27 cellular contexts compared by ENCODE assay signal in the genomic region with DNA sequence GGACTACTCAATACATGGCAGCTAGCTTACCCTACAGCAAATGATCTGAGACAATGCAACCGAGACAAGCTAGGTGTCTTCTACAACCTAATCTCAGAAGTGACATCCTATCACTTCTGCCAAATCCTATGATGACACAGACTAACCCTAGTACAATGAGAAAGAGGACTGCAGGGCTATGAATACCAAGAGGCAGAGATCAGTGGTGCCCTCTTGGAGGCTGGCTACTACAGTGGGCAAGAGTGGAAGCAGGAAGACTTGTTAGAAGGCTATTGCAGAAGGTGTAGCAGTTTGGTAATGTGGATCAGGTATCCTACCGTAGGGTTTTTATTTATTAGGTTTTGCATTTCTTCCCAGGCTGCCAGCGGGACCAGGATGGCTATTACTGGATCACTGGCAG. TPM values are rescaled to one million over a fixed set of nuclear protein-coding genes. Genes with fewer than 3 reads are reported as not detected.
"Had no signal": no experiment of that assay in that cellular context is flagged by ENCODE, and none has a peak within 500 bp of the region (broad histone marks: within the 10 kb centered on the region; RNA-seq: fewer than 3 reads in every experiment).

No MANE protein-coding gene starts in this region.

- H3K27ac Mint-ChIP-seq: activated CD4-positive, alpha-beta T cell treated with anti-CD3 and anti-CD28 coated beads, Interleukin-2, amount 10 ng/mL, durations not matched to agents 7 days and 5 days; activated naive CD8-positive, alpha-beta T cell; dendritic cell treated with granulocyte-macrophage colony-stimulating factor and Interleukin-4, amounts not matched to agents 40 ng/mL and 50 ng/mL, for 4 days; natural killer cell treated with Interleukin-12 subunit alpha and Interleukin-12 subunit beta and Interleukin-15 and Interleukin-18, amount 100 ng/mL, for 72 hours; stimulated activated memory B cell treated with anti-CD40 and anti-IgM and Interleukin-4, amounts not matched to agents 10 μg/mL and 1 μg/mL and 100 μg/mL, for 72 hours had no signal

- H3K27ac ChIP-seq: esophagus muscularis mucosa, foreskin keratinocyte, lower lobe of right lung, neutrophil, thyroid gland, upper lobe of left lung, WERI-Rb-1 had no signal

- H3K4me3 ChIP-seq: esophagus muscularis mucosa, lower lobe of right lung, thyroid gland, upper lobe of left lung had no signal

- H3K4me1 Mint-ChIP-seq: stimulated activated memory B cell treated with anti-CD40 and anti-IgM and Interleukin-4, amounts not matched to agents 10 μg/mL and 1 μg/mL and 100 μg/mL, for 72 hours had no signal

- H3K4me3 Mint-ChIP-seq: activated CD4-positive, alpha-beta memory T cell treated with anti-CD3 and anti-CD28 coated beads, Interleukin-2, amount 10 ng/mL, durations not matched to agents 7 days and 5 days; activated CD4-positive, alpha-beta T cell treated with anti-CD3 and anti-CD28 coated beads, Interleukin-2, amount 10 ng/mL, durations not matched to agents 7 days and 5 days; activated naive CD8-positive, alpha-beta T cell; central memory CD8-positive, alpha-beta T cell; dendritic cell treated with granulocyte-macrophage colony-stimulating factor and Interleukin-4, amounts not matched to agents 40 ng/mL and 50 ng/mL, for 4 days; natural killer cell treated with Interleukin-12 subunit alpha and Interleukin-12 subunit beta and Interleukin-15 and Interleukin-18, amount 100 ng/mL, for 72 hours; stimulated activated memory B cell treated with anti-CD40 and anti-IgM and Interleukin-4, amounts not matched to agents 10 μg/mL and 1 μg/mL and 100 μg/mL, for 72 hours; stimulated activated naive CD8-positive, alpha-beta T cell treated with anti-CD3 and anti-CD28 coated beads, Interleukin-15, amount 100 ng/mL, for 72 hours; T-cell had no signal

- ATAC-seq: activated CD4-positive, CD25-positive, alpha-beta regulatory T cell treated with anti-CD3 and anti-CD28 coated beads, Interleukin-2, amount 50 U/mL, for 24 hours; foreskin keratinocyte; left lobe of liver; lower lobe of right lung; natural killer cell treated with Interleukin-12 subunit alpha and Interleukin-12 subunit beta and Interleukin-15 and Interleukin-18, amount 100 ng/mL, for 72 hours; sciatic nerve; T-cell had no signal

- H3K27me3 ChIP-seq: esophagus muscularis mucosa, foreskin keratinocyte, neutrophil, thyroid gland, upper lobe of left lung had no signal

- H3K27me3 Mint-ChIP-seq: activated CD4-positive, alpha-beta memory T cell treated with anti-CD3 and anti-CD28 coated beads, Interleukin-2, amount 10 ng/mL, durations not matched to agents 7 days and 5 days; activated CD4-positive, alpha-beta T cell treated with anti-CD3 and anti-CD28 coated beads, Interleukin-2, amount 10 ng/mL, durations not matched to agents 7 days and 5 days; activated naive CD8-positive, alpha-beta T cell; central memory CD8-positive, alpha-beta T cell; dendritic cell treated with granulocyte-macrophage colony-stimulating factor and Interleukin-4, amounts not matched to agents 40 ng/mL and 50 ng/mL, for 4 days; natural killer cell treated with Interleukin-12 subunit alpha and Interleukin-12 subunit beta and Interleukin-15 and Interleukin-18, amount 100 ng/mL, for 72 hours; stimulated activated memory B cell treated with anti-CD40 and anti-IgM and Interleukin-4, amounts not matched to agents 10 μg/mL and 1 μg/mL and 100 μg/mL, for 72 hours; stimulated activated naive CD8-positive, alpha-beta T cell treated with anti-CD3 and anti-CD28 coated beads, Interleukin-15, amount 100 ng/mL, for 72 hours; T-cell had no signal

- H3K9me3 ChIP-seq: esophagus muscularis mucosa, lower lobe of right lung, neutrophil, thyroid gland, upper lobe of left lung had no signal

- DNase-seq: activated CD4-positive, alpha-beta T cell treated with anti-CD3 and anti-CD28 coated beads, Interleukin-2, amount 10 ng/mL, durations not matched to agents 7 days and 5 days; activated T-cell treated with anti-CD3 and anti-CD28 coated beads for 4 hours; anterior cingulate cortex; foreskin keratinocyte; kidney glomerular epithelial cell; lower lobe of right lung; mesenchymal stem cell; small intestine; stimulated activated CD4-positive, alpha-beta T cell treated with anti-CD3 and anti-CD28 coated beads, Interleukin-4, amount 100 ng/mL, for 24 hours; stimulated activated naive CD8-positive, alpha-beta T cell treated with anti-CD3 and anti-CD28 coated beads, Interleukin-15, amount 100 ng/mL, for 72 hours; T-cell; T-helper 9 cell; thyroid gland; upper lobe of left lung; WERI-Rb-1 had no signal

- H3K9me3 Mint-ChIP-seq: activated CD4-positive, alpha-beta memory T cell treated with anti-CD3 and anti-CD28 coated beads, Interleukin-2, amount 10 ng/mL, durations not matched to agents 7 days and 5 days; activated CD4-positive, alpha-beta T cell treated with anti-CD3 and anti-CD28 coated beads, Interleukin-2, amount 10 ng/mL, durations not matched to agents 7 days and 5 days; central memory CD8-positive, alpha-beta T cell; dendritic cell treated with granulocyte-macrophage colony-stimulating factor and Interleukin-4, amounts not matched to agents 40 ng/mL and 50 ng/mL, for 4 days; natural killer cell treated with Interleukin-12 subunit alpha and Interleukin-12 subunit beta and Interleukin-15 and Interleukin-18, amount 100 ng/mL, for 72 hours; stimulated activated memory B cell treated with anti-CD40 and anti-IgM and Interleukin-4, amounts not matched to agents 10 μg/mL and 1 μg/mL and 100 μg/mL, for 72 hours; stimulated activated naive CD8-positive, alpha-beta T cell treated with anti-CD3 and anti-CD28 coated beads, Interleukin-15, amount 100 ng/mL, for 72 hours; T-cell had no signal

RNA-seq across cellular contexts. Expression of a gene that starts 30.3 kb away (rescaled TPM):
- total RNA-seq: glomerular endothelial cell had no signal
